Comparison of ENCODE assay signal across 1 cellular context in the genomic region with DNA sequence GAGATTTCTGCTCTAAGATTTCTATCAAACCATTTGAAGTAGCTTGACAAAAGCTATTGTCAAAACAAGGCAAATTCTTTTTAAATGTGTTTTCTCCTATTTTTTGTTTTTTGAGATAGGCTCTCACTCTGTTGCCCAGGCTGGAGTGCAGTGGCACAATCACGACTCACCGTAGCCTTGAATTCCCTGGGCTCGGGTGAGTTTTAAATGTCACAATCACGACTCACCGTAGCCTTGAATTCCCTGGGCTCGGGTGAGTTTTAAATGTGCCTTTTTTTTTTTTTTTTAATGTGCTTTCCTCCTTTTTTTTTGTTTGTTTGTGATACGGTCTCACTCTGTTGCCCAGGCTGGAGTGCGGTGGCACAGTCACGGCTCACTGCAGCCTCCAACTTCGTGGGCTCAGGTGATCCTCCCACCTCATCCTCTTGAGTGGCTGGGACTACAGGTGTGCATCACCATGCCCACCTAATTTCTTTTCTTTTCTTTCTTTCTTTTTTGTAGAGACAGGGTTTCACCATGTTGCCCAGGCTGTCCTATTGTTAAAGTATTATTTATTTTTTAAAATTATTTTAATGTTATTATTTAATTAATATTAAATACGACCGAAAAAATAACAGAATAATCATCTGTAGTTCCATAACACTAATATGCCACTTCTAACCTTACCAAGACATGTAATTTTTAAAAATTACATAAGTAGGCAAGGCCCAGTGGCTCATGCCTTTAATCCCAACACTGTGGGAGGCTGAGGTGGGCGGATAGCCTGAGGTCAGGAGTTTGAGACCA.
TF ChIP-seq lines count a peak whose summit lies in the region.

No MANE protein-coding gene starts in this region.

TF ChIP-seq in A549, 52 proteins besides CTCF, POLR2A, EP300 and RAD21 (continued from another document):
- TF ChIP-seq, protein P1, sequence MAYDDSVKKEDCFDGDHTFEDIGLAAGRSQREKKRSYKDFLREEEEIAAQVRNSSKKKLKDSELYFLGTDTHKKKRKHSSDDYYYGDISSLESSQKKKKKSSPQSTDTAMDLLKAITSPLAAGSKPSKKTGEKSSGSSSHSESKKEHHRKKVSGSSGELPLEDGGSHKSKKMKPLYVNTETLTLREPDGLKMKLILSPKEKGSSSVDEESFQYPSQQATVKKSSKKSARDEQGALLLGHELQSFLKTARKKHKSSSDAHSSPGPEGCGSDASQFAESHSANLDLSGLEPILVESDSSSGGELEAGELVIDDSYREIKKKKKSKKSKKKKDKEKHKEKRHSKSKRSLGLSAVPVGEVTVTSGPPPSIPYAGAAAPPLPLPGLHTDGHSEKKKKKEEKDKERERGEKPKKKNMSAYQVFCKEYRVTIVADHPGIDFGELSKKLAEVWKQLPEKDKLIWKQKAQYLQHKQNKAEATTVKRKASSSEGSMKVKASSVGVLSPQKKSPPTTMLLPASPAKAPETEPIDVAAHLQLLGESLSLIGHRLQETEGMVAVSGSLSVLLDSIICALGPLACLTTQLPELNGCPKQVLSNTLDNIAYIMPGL (CRISPR knock-in tag; IDR thresholded peaks at IDR 0.05; ENCODE audit: borderline replicate concordance): no peak
- TF ChIP-seq, protein P2, sequence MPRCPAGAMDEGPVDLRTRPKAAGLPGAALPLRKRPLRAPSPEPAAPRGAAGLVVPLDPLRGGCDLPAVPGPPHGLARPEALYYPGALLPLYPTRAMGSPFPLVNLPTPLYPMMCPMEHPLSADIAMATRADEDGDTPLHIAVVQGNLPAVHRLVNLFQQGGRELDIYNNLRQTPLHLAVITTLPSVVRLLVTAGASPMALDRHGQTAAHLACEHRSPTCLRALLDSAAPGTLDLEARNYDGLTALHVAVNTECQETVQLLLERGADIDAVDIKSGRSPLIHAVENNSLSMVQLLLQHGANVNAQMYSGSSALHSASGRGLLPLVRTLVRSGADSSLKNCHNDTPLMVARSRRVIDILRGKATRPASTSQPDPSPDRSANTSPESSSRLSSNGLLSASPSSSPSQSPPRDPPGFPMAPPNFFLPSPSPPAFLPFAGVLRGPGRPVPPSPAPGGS (IDR thresholded peaks at IDR 0.05): no peak
- TF ChIP-seq ZFP36 (IDR thresholded peaks at IDR 0.05; ENCODE audit: borderline replicate concordance, partially characterized antibody): no peak
